ENCODE assay signal across 1 cellular context in genomic region chr7:82572195-82572880, GRCh38.
A peak's percentile ranks its signal among the peaks of the same experiment; 100 is the strongest.
TF ChIP-seq lines count a peak whose summit lies in the region.

No MANE protein-coding gene starts in this region.

TF ChIP-seq in HepG2, 621 proteins besides CTCF, POLR2A, EP300 and RAD21 (continued from another document):
- TF ChIP-seq, protein P1, sequence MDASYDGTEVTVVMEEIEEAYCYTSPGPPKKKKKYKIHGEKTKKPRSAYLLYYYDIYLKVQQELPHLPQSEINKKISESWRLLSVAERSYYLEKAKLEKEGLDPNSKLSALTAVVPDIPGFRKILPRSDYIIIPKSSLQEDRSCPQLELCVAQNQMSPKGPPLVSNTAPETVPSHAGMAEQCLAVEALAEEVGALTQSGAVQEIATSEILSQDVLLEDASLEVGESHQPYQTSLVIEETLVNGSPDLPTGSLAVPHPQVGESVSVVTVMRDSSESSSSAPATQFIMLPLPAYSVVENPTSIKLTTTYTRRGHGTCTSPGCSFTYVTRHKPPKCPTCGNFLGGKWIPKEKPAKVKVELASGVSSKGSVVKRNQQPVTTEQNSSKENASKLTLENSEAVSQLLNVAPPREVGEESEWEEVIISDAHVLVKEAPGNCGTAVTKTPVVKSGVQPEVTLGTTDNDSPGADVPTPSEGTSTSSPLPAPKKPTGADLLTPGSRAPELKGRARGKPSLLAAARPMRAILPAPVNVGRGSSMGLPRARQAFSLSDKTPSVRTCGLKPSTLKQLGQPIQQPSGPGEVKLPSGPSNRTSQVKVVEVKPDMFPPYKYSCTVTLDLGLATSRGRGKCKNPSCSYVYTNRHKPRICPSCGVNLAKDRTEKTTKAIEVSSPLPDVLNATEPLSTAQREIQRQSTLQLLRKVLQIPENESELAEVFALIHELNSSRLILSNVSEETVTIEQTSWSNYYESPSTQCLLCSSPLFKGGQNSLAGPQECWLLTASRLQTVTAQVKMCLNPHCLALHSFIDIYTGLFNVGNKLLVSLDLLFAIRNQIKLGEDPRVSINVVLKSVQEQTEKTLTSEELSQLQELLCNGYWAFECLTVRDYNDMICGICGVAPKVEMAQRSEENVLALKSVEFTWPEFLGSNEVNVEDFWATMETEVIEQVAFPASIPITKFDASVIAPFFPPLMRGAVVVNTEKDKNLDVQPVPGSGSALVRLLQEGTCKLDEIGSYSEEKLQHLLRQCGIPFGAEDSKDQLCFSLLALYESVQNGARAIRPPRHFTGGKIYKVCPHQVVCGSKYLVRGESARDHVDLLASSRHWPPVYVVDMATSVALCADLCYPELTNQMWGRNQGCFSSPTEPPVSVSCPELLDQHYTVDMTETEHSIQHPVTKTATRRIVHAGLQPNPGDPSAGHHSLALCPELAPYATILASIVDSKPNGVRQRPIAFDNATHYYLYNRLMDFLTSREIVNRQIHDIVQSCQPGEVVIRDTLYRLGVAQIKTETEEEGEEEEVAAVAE (CRISPR knock-in tag; IDR thresholded peaks at IDR 0.05; ENCODE audit: borderline replicate concordance), result peak; percentile 34; the same call in 1 of the 2 replicates
- TF ChIP-seq SMC3 (IDR thresholded peaks at IDR 0.05; ENCODE audit: low read length), result peak; percentile 86
